1 cellular context compared by ENCODE assay signal in the genomic region with DNA sequence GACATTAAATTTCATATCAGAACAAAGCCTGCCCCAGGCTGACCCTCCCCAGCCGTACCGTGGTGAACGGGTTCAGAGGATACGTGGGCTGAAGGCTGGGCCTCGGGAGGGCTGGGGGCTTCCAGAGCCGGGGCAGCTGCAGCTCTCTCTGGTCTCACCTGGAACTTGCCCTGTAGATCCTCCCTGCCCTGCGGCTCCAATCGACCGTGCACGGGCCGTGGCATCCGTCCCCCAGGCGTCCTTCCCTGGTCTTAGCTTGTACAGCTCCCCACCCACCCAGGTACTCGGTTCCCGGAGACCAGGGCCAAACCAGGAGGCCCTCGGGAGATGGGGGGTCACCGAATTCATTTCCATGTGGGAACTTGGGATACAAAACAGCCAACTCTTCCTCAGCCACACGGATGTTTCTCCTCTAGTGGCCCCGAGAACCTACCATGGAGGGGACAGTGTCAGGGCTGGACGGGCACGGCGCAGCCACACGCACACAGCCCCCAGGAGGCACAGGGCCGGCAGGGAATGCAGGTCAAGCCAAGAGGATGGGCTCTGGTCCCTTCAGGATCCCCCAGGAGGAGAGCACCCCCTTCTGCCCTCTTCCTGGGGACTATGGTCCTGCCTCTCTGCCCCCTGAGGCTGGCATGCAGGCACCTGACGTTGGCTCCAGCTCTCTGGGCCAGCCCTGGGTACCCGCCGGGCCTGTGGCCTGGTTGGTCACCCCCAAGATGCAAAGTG.
TF ChIP-seq lines count a peak whose summit lies in the region.

No MANE protein-coding gene starts in this region.

TF ChIP-seq in K562, 482 proteins besides CTCF, POLR2A, EP300 and RAD21:
- TF ChIP-seq POLR2G (IDR thresholded peaks at IDR 0.05; ENCODE audit: low read depth, low read length): peak; percentile 32; the same call in 1 of the 2 replicates
- TF ChIP-seq, protein P1, sequence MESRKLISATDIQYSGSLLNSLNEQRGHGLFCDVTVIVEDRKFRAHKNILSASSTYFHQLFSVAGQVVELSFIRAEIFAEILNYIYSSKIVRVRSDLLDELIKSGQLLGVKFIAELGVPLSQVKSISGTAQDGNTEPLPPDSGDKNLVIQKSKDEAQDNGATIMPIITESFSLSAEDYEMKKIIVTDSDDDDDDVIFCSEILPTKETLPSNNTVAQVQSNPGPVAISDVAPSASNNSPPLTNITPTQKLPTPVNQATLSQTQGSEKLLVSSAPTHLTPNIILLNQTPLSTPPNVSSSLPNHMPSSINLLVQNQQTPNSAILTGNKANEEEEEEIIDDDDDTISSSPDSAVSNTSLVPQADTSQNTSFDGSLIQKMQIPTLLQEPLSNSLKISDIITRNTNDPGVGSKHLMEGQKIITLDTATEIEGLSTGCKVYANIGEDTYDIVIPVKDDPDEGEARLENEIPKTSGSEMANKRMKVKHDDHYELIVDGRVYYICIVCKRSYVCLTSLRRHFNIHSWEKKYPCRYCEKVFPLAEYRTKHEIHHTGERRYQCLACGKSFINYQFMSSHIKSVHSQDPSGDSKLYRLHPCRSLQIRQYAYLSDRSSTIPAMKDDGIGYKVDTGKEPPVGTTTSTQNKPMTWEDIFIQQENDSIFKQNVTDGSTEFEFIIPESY (CRISPR knock-in tag; IDR thresholded peaks at IDR 0.05): 0 out of 2 replicates have a peak, but pooled peaks have one; percentile 2
- TF ChIP-seq RBFOX2 (IDR thresholded peaks at IDR 0.05; ENCODE audit: low read depth, low read length): peak; percentile 6; the same call in 1 of the 2 replicates
- no peak for TF ChIP-seq ZFP1 (CRISPR knock-in tag; IDR thresholded peaks at IDR 0.05)
